ENCODE assay signal across 1 cellular context in the genomic region with DNA sequence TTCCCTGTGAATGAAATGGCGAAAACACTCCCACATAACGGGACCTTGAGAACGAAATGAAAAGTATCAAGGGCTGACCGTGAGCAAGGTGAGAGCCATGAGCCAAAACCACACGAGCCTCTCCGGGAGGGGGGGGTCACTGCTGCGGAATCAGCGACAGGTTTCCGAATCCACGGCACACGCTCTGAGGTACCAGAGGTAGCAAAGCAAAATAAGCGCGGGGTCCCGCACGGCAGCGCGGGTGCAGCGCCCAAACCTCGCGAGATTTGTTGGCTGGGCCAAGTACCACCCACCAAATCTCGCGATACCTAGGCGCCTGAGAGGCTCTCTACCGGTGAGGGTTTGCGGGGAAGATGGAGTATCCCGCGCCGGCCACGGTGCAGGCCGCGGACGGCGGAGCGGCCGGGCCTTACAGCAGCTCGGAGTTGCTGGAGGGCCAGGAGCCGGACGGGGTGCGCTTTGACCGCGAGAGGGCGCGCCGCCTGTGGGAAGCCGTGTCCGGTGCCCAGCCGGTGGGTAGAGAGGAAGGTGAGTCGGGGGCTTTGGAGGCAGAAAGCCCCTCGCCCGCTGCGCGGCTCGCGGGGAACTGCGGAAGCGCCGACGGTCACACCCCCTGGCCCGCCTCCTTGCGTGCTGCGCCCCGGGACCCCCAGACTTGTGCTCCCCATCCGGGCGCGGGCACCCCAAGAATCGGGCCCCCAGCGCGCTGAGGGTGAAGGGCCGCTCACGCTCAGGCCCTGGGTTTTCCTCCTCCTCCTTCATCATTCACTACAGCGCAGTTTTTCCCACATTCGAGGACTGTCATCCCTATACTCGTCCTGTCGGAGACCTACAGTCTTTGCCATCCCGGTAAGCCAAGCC.
TF ChIP-seq lines count a peak whose summit lies in the region.

TSS of gene ZNF346 (plus strand) at position 311 of the 861 bp plus-strand sequence. CDS start at position 354, 43 bp downstream.

TF ChIP-seq in HepG2, 621 proteins besides CTCF, POLR2A, EP300 and RAD21 (continued from another document and continues in another):
- no peak for TF ChIP-seq MIER2 (CRISPR knock-in tag; IDR thresholded peaks at IDR 0.05)
- no peak for TF ChIP-seq CENPT (CRISPR knock-in tag; IDR thresholded peaks at IDR 0.05; ENCODE audit: low read depth)
- peak; percentile 23; the same call in 1 of the 2 replicates for TF ChIP-seq ZNF232 (CRISPR knock-in tag; IDR thresholded peaks at IDR 0.05; ENCODE audit: borderline replicate concordance)
- 0 out of 2 replicates have a peak, but pooled peaks have one; percentile 49 for TF ChIP-seq ZNF746 (CRISPR knock-in tag; IDR thresholded peaks at IDR 0.05)
- TF ChIP-seq ZNF446 (CRISPR knock-in tag; IDR thresholded peaks at IDR 0.05): peak; percentile 78
- 0 out of 2 replicates have a peak, but pooled peaks have one; percentile 27 for TF ChIP-seq RXRB (CRISPR knock-in tag; IDR thresholded peaks at IDR 0.05; ENCODE audit: borderline replicate concordance)
- TF ChIP-seq SMAD9 (CRISPR knock-in tag; IDR thresholded peaks at IDR 0.05): no peak
- TF ChIP-seq NCOA2 (CRISPR knock-in tag; IDR thresholded peaks at IDR 0.05): no peak; the same call in 1 of the 2 replicates
- TF ChIP-seq PHF8 (CRISPR knock-in tag; IDR thresholded peaks at IDR 0.05): peak; percentile 98
- TF ChIP-seq SNAI1 (CRISPR knock-in tag; IDR thresholded peaks at IDR 0.05; ENCODE audit: borderline replicate concordance): no peak; the same call in 1 of the 2 replicates
- TF ChIP-seq FOXK2 (IDR thresholded peaks at IDR 0.05): no peak
- no peak for TF ChIP-seq ZSCAN20 (CRISPR knock-in tag; IDR thresholded peaks at IDR 0.05; ENCODE audit: borderline replicate concordance)
- peak; percentile 58; the same call in 1 of the 2 replicates for TF ChIP-seq THAP11 (CRISPR knock-in tag; IDR thresholded peaks at IDR 0.05)
- TF ChIP-seq MXI1 (IDR thresholded peaks at IDR 0.05; ENCODE audit: borderline replicate concordance, low read depth, low read length): peak; percentile 82; the same call in 2 of the 3 replicates
- peak; percentile 66; the same call in 1 of the 2 replicates for TF ChIP-seq NAIF1 (CRISPR knock-in tag; IDR thresholded peaks at IDR 0.05; ENCODE audit: borderline replicate concordance)
- TF ChIP-seq ZNF547 (CRISPR knock-in tag; IDR thresholded peaks at IDR 0.05): no peak
- TF ChIP-seq ZNF224 (CRISPR knock-in tag; IDR thresholded peaks at IDR 0.05): 0 out of 2 replicates have a peak, but pooled peaks have one; percentile 17
- peak; percentile 47; the same call in 1 of the 2 replicates for TF ChIP-seq ZNF556 (CRISPR knock-in tag; IDR thresholded peaks at IDR 0.05; ENCODE audit: borderline replicate concordance)
- peak; percentile 53; the same call in 1 of the 2 replicates for TF ChIP-seq MAF1 (CRISPR knock-in tag; IDR thresholded peaks at IDR 0.05; ENCODE audit: borderline replicate concordance)
- TF ChIP-seq PPARG (CRISPR knock-in tag; conservative IDR thresholded peaks at IDR 0.05): no peak
- TF ChIP-seq FOSL1 (CRISPR knock-in tag; IDR thresholded peaks at IDR 0.05; ENCODE audit: borderline replicate concordance): no peak
- TF ChIP-seq ZNF34 (CRISPR knock-in tag; IDR thresholded peaks at IDR 0.05; ENCODE audit: borderline replicate concordance): no peak
- TF ChIP-seq, protein P1, sequence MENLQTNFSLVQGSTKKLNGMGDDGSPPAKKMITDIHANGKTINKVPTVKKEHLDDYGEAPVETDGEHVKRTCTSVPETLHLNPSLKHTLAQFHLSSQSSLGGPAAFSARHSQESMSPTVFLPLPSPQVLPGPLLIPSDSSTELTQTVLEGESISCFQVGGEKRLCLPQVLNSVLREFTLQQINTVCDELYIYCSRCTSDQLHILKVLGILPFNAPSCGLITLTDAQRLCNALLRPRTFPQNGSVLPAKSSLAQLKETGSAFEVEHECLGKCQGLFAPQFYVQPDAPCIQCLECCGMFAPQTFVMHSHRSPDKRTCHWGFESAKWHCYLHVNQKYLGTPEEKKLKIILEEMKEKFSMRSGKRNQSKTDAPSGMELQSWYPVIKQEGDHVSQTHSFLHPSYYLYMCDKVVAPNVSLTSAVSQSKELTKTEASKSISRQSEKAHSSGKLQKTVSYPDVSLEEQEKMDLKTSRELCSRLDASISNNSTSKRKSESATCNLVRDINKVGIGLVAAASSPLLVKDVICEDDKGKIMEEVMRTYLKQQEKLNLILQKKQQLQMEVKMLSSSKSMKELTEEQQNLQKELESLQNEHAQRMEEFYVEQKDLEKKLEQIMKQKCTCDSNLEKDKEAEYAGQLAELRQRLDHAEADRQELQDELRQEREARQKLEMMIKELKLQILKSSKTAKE (CRISPR knock-in tag; IDR thresholded peaks at IDR 0.05; ENCODE audit: borderline replicate concordance): 0 out of 2 replicates have a peak, but pooled peaks have one; percentile 26
- no peak for TF ChIP-seq ZNF569 (CRISPR knock-in tag; IDR thresholded peaks at IDR 0.05; ENCODE audit: borderline replicate concordance)
- peak; percentile 55; the same call in 1 of the 2 replicates for TF ChIP-seq ZNF749 (CRISPR knock-in tag; IDR thresholded peaks at IDR 0.05; ENCODE audit: borderline replicate concordance)
- peak; percentile 65; the same call in 1 of the 2 replicates for TF ChIP-seq GATAD1 (CRISPR knock-in tag; IDR thresholded peaks at IDR 0.05)
- no peak; the same call in 1 of the 2 replicates for TF ChIP-seq PAXIP1 (CRISPR knock-in tag; conservative IDR thresholded peaks at IDR 0.05)
- peak; percentile 55; the same call in 1 of the 2 replicates for TF ChIP-seq NFAT5 (CRISPR knock-in tag; IDR thresholded peaks at IDR 0.05)
- TF ChIP-seq SMYD3 (CRISPR knock-in tag; IDR thresholded peaks at IDR 0.05): 0 out of 2 replicates have a peak, but pooled peaks have one; percentile 53
- TF ChIP-seq, protein P2, sequence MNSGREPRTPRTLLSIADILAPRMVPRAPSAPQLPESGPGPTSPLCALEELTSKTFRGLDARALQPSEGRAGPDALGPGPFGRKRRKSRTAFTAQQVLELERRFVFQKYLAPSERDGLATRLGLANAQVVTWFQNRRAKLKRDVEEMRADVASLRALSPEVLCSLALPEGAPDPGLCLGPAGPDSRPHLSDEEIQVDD (CRISPR knock-in tag; IDR thresholded peaks at IDR 0.05; ENCODE audit: borderline replicate concordance): no peak
- TF ChIP-seq JDP2 (CRISPR knock-in tag; IDR thresholded peaks at IDR 0.05; ENCODE audit: borderline replicate concordance): no peak
- TF ChIP-seq ZBTB7B (CRISPR knock-in tag; IDR thresholded peaks at IDR 0.05): peak; percentile 76
- TF ChIP-seq ZNF772 (CRISPR knock-in tag; IDR thresholded peaks at IDR 0.05): no peak
- no peak for TF ChIP-seq SOX6 (IDR thresholded peaks at IDR 0.05)
- peak; percentile 34; the same call in 1 of the 2 replicates for TF ChIP-seq SOX6 (CRISPR knock-in tag; IDR thresholded peaks at IDR 0.05)
- TF ChIP-seq, protein P3, sequence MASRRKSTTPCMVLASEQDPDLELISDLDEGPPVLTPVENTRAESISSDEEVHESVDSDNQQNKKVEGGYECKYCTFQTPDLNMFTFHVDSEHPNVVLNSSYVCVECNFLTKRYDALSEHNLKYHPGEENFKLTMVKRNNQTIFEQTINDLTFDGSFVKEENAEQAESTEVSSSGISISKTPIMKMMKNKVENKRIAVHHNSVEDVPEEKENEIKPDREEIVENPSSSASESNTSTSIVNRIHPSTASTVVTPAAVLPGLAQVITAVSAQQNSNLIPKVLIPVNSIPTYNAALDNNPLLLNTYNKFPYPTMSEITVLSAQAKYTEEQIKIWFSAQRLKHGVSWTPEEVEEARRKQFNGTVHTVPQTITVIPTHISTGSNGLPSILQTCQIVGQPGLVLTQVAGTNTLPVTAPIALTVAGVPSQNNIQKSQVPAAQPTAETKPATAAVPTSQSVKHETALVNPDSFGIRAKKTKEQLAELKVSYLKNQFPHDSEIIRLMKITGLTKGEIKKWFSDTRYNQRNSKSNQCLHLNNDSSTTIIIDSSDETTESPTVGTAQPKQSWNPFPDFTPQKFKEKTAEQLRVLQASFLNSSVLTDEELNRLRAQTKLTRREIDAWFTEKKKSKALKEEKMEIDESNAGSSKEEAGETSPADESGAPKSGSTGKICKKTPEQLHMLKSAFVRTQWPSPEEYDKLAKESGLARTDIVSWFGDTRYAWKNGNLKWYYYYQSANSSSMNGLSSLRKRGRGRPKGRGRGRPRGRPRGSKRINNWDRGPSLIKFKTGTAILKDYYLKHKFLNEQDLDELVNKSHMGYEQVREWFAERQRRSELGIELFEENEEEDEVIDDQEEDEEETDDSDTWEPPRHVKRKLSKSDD (CRISPR knock-in tag; IDR thresholded peaks at IDR 0.05; ENCODE audit: low read depth): peak; percentile 50
- TF ChIP-seq ZNF574 (CRISPR knock-in tag; IDR thresholded peaks at IDR 0.05): peak; percentile 70
- no peak for TF ChIP-seq RARG (CRISPR knock-in tag; IDR thresholded peaks at IDR 0.05; ENCODE audit: low read depth)
- no peak for TF ChIP-seq ZNF615 (CRISPR knock-in tag; IDR thresholded peaks at IDR 0.05; ENCODE audit: borderline replicate concordance)
- TF ChIP-seq TCF7 (IDR thresholded peaks at IDR 0.05; ENCODE audit: low read depth): no peak
- TF ChIP-seq BRD4 (CRISPR knock-in tag; IDR thresholded peaks at IDR 0.05): peak; percentile 54; the same call in 1 of the 2 replicates
- no peak for TF ChIP-seq NR1H2 (CRISPR knock-in tag; IDR thresholded peaks at IDR 0.05; ENCODE audit: borderline replicate concordance, low read depth)
- peak; percentile 16; the same call in 1 of the 2 replicates for TF ChIP-seq STAG1 (CRISPR knock-in tag; IDR thresholded peaks at IDR 0.05)
